In genomic region chr18:36851202-36851590, GRCh38 we compare ENCODE assay signal across 21 cellular contexts. TPM values are rescaled to one million over a fixed set of nuclear protein-coding genes. Genes with fewer than 3 reads are reported as not detected.
DNase-seq lines count a peak whose midpoint lies in the region; ATAC-seq and TF ChIP-seq lines count a peak whose summit lies in the region.
"Had no signal": no experiment of that assay in that cellular context is flagged by ENCODE, and none has a peak within 500 bp of the region (broad histone marks: within the 10 kb centered on the region; RNA-seq: fewer than 3 reads in every experiment).

No MANE protein-coding gene starts in this region.

- WGBS in GM23248 (ENCODE audit: low coverage in 1 of 2, low lambda C conversion rate in 2 of 2, missing lambda C conversion rate in 2 of 2), 2 experiments = 72 to 76% methylated on average over 2 of the region's 2 CpGs
- 52 to 67% methylated on average over 2 of the region's 2 CpGs for WGBS in upper lobe of left lung, 2 donors

- in situ Hi-C loops in GM23248 (cut with MboI) = no loop called here

- H3K9me3 Mint-ChIP-seq in chondrocyte (ENCODE audit: low read depth) = peaks cover 12% of the 10 kb centered on the region
- peaks cover 16% of the 10 kb centered on the region for H3K9me3 Mint-ChIP-seq in stimulated activated effector memory CD8-positive, alpha-beta T cell treated with anti-CD3 and anti-CD28 coated beads, Interleukin-12 subunit alpha, Interleukin-12 subunit beta, amount 100 ng/mL, for 72 hours

- H3K27me3 ChIP-seq in GM23248 (replicated peaks; ENCODE audit: insufficient read depth) (no peaks in the 10 kb centered on the region), upper lobe of left lung (no peaks in the 10 kb centered on the region)
- H3K27me3 ChIP-seq: BLaER1, MG63 had no signal

- H3K36me3 ChIP-seq in GM23248 (ENCODE audit: low read depth) = no peaks in the 10 kb centered on the region
- H3K36me3 ChIP-seq in upper lobe of left lung = peaks cover 0 to 5% (median 1%) of the 10 kb centered on the region in 4 donors
- H3K36me3 ChIP-seq: MG63 had no signal

- H3K4me1 ChIP-seq in GM23248 (ENCODE audit: insufficient read depth) (peaks cover 29% of the 10 kb centered on the region), upper lobe of left lung (no peaks in the 10 kb centered on the region)
- H3K4me1 ChIP-seq: BLaER1, Caco-2 had no signal

- H3K27me3 Mint-ChIP-seq in chondrocyte (ENCODE audit: low read depth) = no peaks in the 10 kb centered on the region
- H3K27me3 Mint-ChIP-seq: CD4-positive, alpha-beta T cell had no signal

- no peaks in the 10 kb centered on the region for H3K9me3 ChIP-seq in GM23248 (ENCODE audit: low read depth)
- H3K9me3 ChIP-seq in upper lobe of left lung = peaks cover 0 to 9% (median 0%) of the 10 kb centered on the region in 4 donors
- H3K9me3 ChIP-seq: Caco-2 had no signal

- H3K27ac ChIP-seq in GM23248 (peak overlapping the region; percentile 49), upper lobe of left lung (no peak overlapping the region)
- H3K27ac ChIP-seq: BLaER1 had no signal

- peak overlapping the region; percentile 45 for H3K4me2 ChIP-seq in GM23248 (ENCODE audit: unreplicated experiment)
- H3K4me2 ChIP-seq: BLaER1 had no signal

- H3K4me3 ChIP-seq in GM23248 (no peak overlapping the region), upper lobe of left lung (no peak overlapping the region)
- H3K4me3 ChIP-seq: BLaER1, MG63 had no signal

- H3K9ac ChIP-seq in GM23248 = no peak overlapping the region
- H3K9ac ChIP-seq: BLaER1 had no signal

- no peaks in the 10 kb centered on the region for H3K9me2 ChIP-seq in GM23248 (ENCODE audit: insufficient read depth)

- no peak for TF ChIP-seq POLR2A in upper lobe of left lung (IDR thresholded peaks at IDR 0.05)

- H3K4me3 Mint-ChIP-seq in chondrocyte (ENCODE audit: unreplicated experiment) = no peak overlapping the region
- no peak overlapping the region for H3K4me3 Mint-ChIP-seq in stimulated activated effector memory CD8-positive, alpha-beta T cell treated with anti-CD3 and anti-CD28 coated beads, Interleukin-12 subunit alpha, Interleukin-12 subunit beta, amount 100 ng/mL, for 72 hours
- H3K4me3 Mint-ChIP-seq: CD4-positive, alpha-beta T cell had no signal

- H3K4me1 Mint-ChIP-seq in chondrocyte (ENCODE audit: low read depth) = peaks cover 17% of the 10 kb centered on the region
- H3K4me1 Mint-ChIP-seq in stimulated activated effector memory CD8-positive, alpha-beta T cell treated with anti-CD3 and anti-CD28 coated beads, Interleukin-12 subunit alpha, Interleukin-12 subunit beta, amount 100 ng/mL, for 72 hours = peaks cover 11% of the 10 kb centered on the region

- H3K79me2 ChIP-seq in GM23248 (ENCODE audit: insufficient read depth) = no peaks in the 10 kb centered on the region

- H3K36me3 Mint-ChIP-seq in chondrocyte (ENCODE audit: low read depth) = peaks cover 10% of the 10 kb centered on the region
- H3K36me3 Mint-ChIP-seq in stimulated activated effector memory CD8-positive, alpha-beta T cell treated with anti-CD3 and anti-CD28 coated beads, Interleukin-12 subunit alpha, Interleukin-12 subunit beta, amount 100 ng/mL, for 72 hours = peaks cover 31% of the 10 kb centered on the region

- DNase-seq in GM23248 (no peak), NCI-H446 treated with DMSO at 0.1 percent for 48 hours (lab: John Stamatoyannopoulos, UW) (peak; percentile 8), chondrocyte (ENCODE audit: low spot score) (no peak), SHP77 treated with DMSO at 0.1 percent for 48 hours (lab: John Stamatoyannopoulos, UW) (no peak), upper lobe of left lung (no peak)
- DNase-seq in stimulated activated effector memory CD8-positive, alpha-beta T cell treated with anti-CD3 and anti-CD28 coated beads, Interleukin-12 subunit alpha, Interleukin-12 subunit beta, amount 100 ng/mL, for 72 hours (ENCODE audit: low spot score in 2 of 2) = no peak
- DNase-seq: Caco-2; CD4-positive, alpha-beta T cell; DMS53; GDM1; GOT3; NCI-H1048; NCI-H1436; NCI-H187 treated with DMSO at 0.1 percent for 48 hours; NCI-H2107; NCI-H510A; NCI-H774; NK-92 treated with Interleukin-12 subunit alpha and Interleukin-12 subunit beta, amount 100 ng/mL, for 24 hours had no signal

- ATAC-seq in stimulated activated effector memory CD8-positive, alpha-beta T cell treated with anti-CD3 and anti-CD28 coated beads, Interleukin-12 subunit alpha, Interleukin-12 subunit beta, amount 100 ng/mL, for 72 hours = no peak
- ATAC-seq in GM19455 (IDR thresholded peaks at IDR 0.05; ENCODE audit: unreplicated experiment) (no peak), upper lobe of left lung (ENCODE audit: low FRiP score in 2 of 2) (no peak)

- no peak for TF ChIP-seq CTCF in chondrocyte (IDR thresholded peaks at IDR 0.05)
- no peak for TF ChIP-seq CTCF in upper lobe of left lung (IDR thresholded peaks at IDR 0.05)

- no peak for TF ChIP-seq EP300 in upper lobe of left lung (IDR thresholded peaks at IDR 0.05)

- H2AFZ ChIP-seq in GM23248 = no peak overlapping the region

- peaks cover 30% of the 10 kb centered on the region for H3F3A ChIP-seq in GM23248 (ENCODE audit: insufficient read depth)

- H4K20me1 ChIP-seq in GM23248 (ENCODE audit: insufficient read depth) = no peaks in the 10 kb centered on the region
- H4K20me1 ChIP-seq: BLaER1 had no signal

- H3K27ac Mint-ChIP-seq in chondrocyte (ENCODE audit: unreplicated experiment) = peak overlapping the region; percentile 6
- peak overlapping the region; percentile 29 for H3K27ac Mint-ChIP-seq in stimulated activated effector memory CD8-positive, alpha-beta T cell treated with anti-CD3 and anti-CD28 coated beads, Interleukin-12 subunit alpha, Interleukin-12 subunit beta, amount 100 ng/mL, for 72 hours
- H3K27ac Mint-ChIP-seq: CD4-positive, alpha-beta T cell had no signal

RNA-seq across cellular contexts. Expression of gene KIAA1328, which starts 22.3 kb away (rescaled TPM):
- 3.5 and 5.8 TPM in 2 replicates for total RNA-seq in GM23248 (2014; rRNA removed; shearing (Covaris generic))
- 3.7 and 3.9 TPM in 2 replicates for polyA plus RNA-seq in GM23248 (2016; fragmentation: Nextera tagmentation; extraction: Ambion mirVana)
- total RNA-seq in chondrocyte = 6.3 to 10.4 TPM (median 6.3 TPM) in 3 replicates
- total RNA-seq in upper lobe of left lung = 10 to 100 TPM; 10.6 to 66.0 (median 28.8) TPM

RNA-seq across cellular contexts. Expression of gene TPGS2, which starts 22.4 kb away (rescaled TPM):
- total RNA-seq in GM23248 (2014; rRNA removed; shearing (Covaris generic)) = 209 and 226 TPM in 2 replicates
- 194 and 206 TPM in 2 replicates for polyA plus RNA-seq in GM23248 (2016; fragmentation: Nextera tagmentation; extraction: Ambion mirVana)
- total RNA-seq in chondrocyte = 75.5 to 111 TPM (median 107 TPM) in 3 replicates
- total RNA-seq in upper lobe of left lung = 100 to 1,000 TPM in 3 of 6 donors, 10 to 100 TPM in 3; 63.6 to 133 (median 94.9) TPM
